1 cellular context compared by ENCODE assay signal in genomic region chr17:3335876-3336275, GRCh38.
TF ChIP-seq lines count a peak whose summit lies in the region.

No MANE protein-coding gene starts in this region.

TF ChIP-seq in H1, 55 proteins besides CTCF, POLR2A, EP300 and RAD21:
- TF ChIP-seq SUZ12 (IDR thresholded peaks at IDR 0.05; ENCODE audit: low read length) (no peak), GABPA (IDR thresholded peaks at IDR 0.05; ENCODE audit: borderline replicate concordance, insufficient read depth, low read length) (no peak), ASH2L (IDR thresholded peaks at IDR 0.05; ENCODE audit: low read length) (no peak), KDM5A (IDR thresholded peaks at IDR 0.05; ENCODE audit: low read length) (no peak), EGR1 (IDR thresholded peaks at IDR 0.05; ENCODE audit: borderline replicate concordance, low read depth, low read length) (no peak), SRF (IDR thresholded peaks at IDR 0.05; ENCODE audit: low read depth, low read length) (no peak), SIRT6 (IDR thresholded peaks at IDR 0.05; ENCODE audit: low read length) (no peak)
TF ChIP-seq in H1: peak in this region for 0.
